Comparison of ENCODE assay signal across 8 cellular contexts in the genomic region with DNA sequence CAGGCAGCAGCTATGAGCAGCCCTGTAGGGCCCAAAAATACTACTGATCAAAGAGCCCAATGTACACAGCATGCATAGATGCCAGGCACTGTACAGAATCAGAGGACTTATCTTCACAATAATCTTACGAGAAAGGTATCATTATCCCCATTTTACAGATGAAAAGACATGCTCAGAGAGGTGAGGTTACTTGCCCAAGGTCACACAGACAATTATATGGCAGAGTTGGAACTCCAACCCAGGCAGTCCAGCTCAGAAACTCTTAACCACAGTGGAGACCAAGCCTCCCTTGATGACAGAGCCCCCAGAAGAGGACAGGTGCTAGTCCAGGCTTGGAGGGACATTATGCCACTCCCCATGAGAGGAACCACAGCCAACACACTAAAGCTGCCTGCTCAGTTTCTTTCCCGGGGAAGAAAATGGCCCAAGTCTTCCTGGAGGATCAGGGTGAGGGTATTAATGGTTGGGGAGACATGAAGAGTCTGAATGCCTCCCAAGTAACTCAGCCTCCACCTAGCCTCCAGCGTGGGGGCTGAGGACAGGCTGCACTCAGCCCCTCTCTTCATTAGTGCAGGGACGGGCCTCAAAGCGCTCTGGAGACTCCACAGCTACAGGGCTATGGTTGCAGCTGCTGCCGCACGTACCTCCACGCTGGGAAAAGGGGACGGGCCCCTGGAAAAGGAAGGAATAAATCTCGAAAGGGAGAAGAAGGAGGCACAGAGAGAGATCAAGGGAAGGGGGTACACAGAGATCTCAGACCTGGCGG. TPM values are rescaled to one million over a fixed set of nuclear protein-coding genes. Genes with fewer than 3 reads are reported as not detected.
DNase-seq lines count a peak whose midpoint lies in the region; ATAC-seq, FAIRE-seq and TF ChIP-seq lines count a peak whose summit lies in the region.

No MANE protein-coding gene starts in this region.

- H2AFZ ChIP-seq in OCI-LY7 (ENCODE audit: low read length) (no peak overlapping the region), endothelial cell of umbilical vein (ENCODE audit: low read depth, low read length) (peak overlapping the region; percentile 47)

- H3K27ac ChIP-seq in OCI-LY7 (ENCODE audit: low read depth, low read length, poor library complexity, severe bottlenecking), result no peak overlapping the region
- H3K27ac ChIP-seq in endothelial cell of umbilical vein (ENCODE audit: insufficient read depth, low read depth, low read length), result no peak overlapping the region

- no peaks in the 10 kb centered on the region for H4K20me1 ChIP-seq in OCI-LY7 (ENCODE audit: insufficient read depth, low read length)
- no peaks in the 10 kb centered on the region for H4K20me1 ChIP-seq in endothelial cell of umbilical vein (replicated peaks; ENCODE audit: control insufficient read depth, extremely low read depth, insufficient read depth, low read length)

- H3K36me3 ChIP-seq in OCI-LY7 (ENCODE audit: insufficient read depth, low read length), result peaks cover 34% of the 10 kb centered on the region; the same call in 1 of the 2 replicates
- peaks cover 0 to 22% of the 10 kb centered on the region in 2 experiments for H3K36me3 ChIP-seq in endothelial cell of umbilical vein (ENCODE audit: control insufficient read depth in 2 of 2, extremely low read depth in 1 of 2, insufficient read depth in 2 of 2, low read length in 2 of 2)

- peak overlapping the region; percentile 73 for H3K4me3 ChIP-seq in OCI-LY7 (ENCODE audit: low read depth, low read length, poor library complexity, severe bottlenecking)
- peak overlapping the region; percentile 59 to 77 (median 64) for H3K4me3 ChIP-seq in endothelial cell of umbilical vein (replicated peaks in 1 of 3; ENCODE audit: insufficient read depth in 1 of 3, low read depth in 1 of 3, low read length in 3 of 3)

- DNase-seq in NCI-H1105 treated with DMSO at 0.1 percent for 48 hours (lab: John Stamatoyannopoulos, UW) (peak; percentile 8), NCI-H1105 (lab: John Stamatoyannopoulos, UW) (no peak), OCI-LY7 (ENCODE audit: low spot score) (no peak), endothelial cell of umbilical vein (ENCODE audit: low read depth, low spot score) (peak; percentile 24), nephron progenitor cell (no peak), activated gamma-delta T cell treated with Interleukin-2 at 50 U/mL for 16 hours (no peak)

- BruUV-seq in OCI-LY7 (replicated peaks; lab: Mats Ljungman, UMichigan) (no TSS peak), endothelial cell of umbilical vein (replicated peaks; lab: Mats Ljungman, UMichigan) (no TSS peak)

- H3K4me3 Mint-ChIP-seq in nephron progenitor cell, result peak overlapping the region; percentile 89

- H3K9me2 ChIP-seq in OCI-LY7 (ENCODE audit: insufficient read depth, low read length), result no peaks in the 10 kb centered on the region

- no peaks in the 10 kb centered on the region for H3K9me3 Mint-ChIP-seq in nephron progenitor cell

- dilution Hi-C loops in endothelial cell of umbilical vein (cut with MboI; ENCODE audit: extremely low pct_ligation_motif_present, low sequenced_read_pairs), result no loop called here

- H3K36me3 Mint-ChIP-seq in nephron progenitor cell (ENCODE audit: low read depth), result peaks cover 30% of the 10 kb centered on the region

- CTCF ChIA-PET in OCI-LY7 (lab: Charles Lee; ENCODE audit: unreplicated experiment), result interaction anchor here (0.5 kb wide), 1 partner anchor 50 kb away, joined by 4 read pairs; no protein-coding TSS in a partner anchor
- CTCF ChIA-PET in endothelial cell of umbilical vein (lab: Charles Lee), result interaction anchor here (1.7 to 1.9 kb wide), 2 partner anchors 10 to 19 kb away, joined by 4 to 7 read pairs; a partner anchor contains a TSS

- peak; percentile 46 for FAIRE-seq in endothelial cell of umbilical vein (lab: Jason Lieb, UNC)

- H3K9me1 ChIP-seq in endothelial cell of umbilical vein (replicated peaks; ENCODE audit: control insufficient read depth, extremely low read depth, insufficient read depth, low read length), result no peaks in the 10 kb centered on the region

- peaks cover 51% of the 10 kb centered on the region for H3K4me1 Mint-ChIP-seq in nephron progenitor cell

- peaks cover 3% of the 10 kb centered on the region for H3K27me3 Mint-ChIP-seq in nephron progenitor cell (ENCODE audit: low read depth, poor library complexity)

- no peak overlapping the region for H3K9ac ChIP-seq in endothelial cell of umbilical vein (replicated peaks; ENCODE audit: extremely low read depth, insufficient read depth, low read length)

- H3K9me3 ChIP-seq in OCI-LY7 (ENCODE audit: low read length) (no peaks in the 10 kb centered on the region), endothelial cell of umbilical vein (replicated peaks; ENCODE audit: control insufficient read depth, insufficient read depth, low read length) (no peaks in the 10 kb centered on the region)

- TF ChIP-seq CTCF in OCI-LY7 (conservative IDR thresholded peaks at IDR 0.05; ENCODE audit: low read length) (no peak), endothelial cell of umbilical vein (IDR thresholded peaks at IDR 0.05; ENCODE audit: extremely low read depth in 1 of 2, insufficient read depth in 1 of 2, low read depth in 1 of 2, low read length in 2 of 2) (no peak), nephron progenitor cell (IDR thresholded peaks at IDR 0.05) (no peak)

- no peak for TF ChIP-seq POLR2A in endothelial cell of umbilical vein (IDR thresholded peaks at IDR 0.05; ENCODE audit: low read depth, low read length)

- H3K4me2 ChIP-seq in OCI-LY7 (ENCODE audit: low read length) (peak overlapping the region; percentile 90), endothelial cell of umbilical vein (ENCODE audit: insufficient read depth, low read length) (peak overlapping the region; percentile 72)

- ATAC-seq in GM18868 (IDR thresholded peaks at IDR 0.05; ENCODE audit: unreplicated experiment), result no peak
- no peak for ATAC-seq in HG02870 (IDR thresholded peaks at IDR 0.05; ENCODE audit: unreplicated experiment)

- peak overlapping the region; percentile 59 for H3K27ac Mint-ChIP-seq in nephron progenitor cell

- POLR2A ChIA-PET in OCI-LY7 (lab: Charles Lee) (interaction anchor here (0.6 to 1.5 kb wide), 4 partner anchors 20 to 114 kb away, joined by 3 to 5 read pairs (median 4); a partner anchor contains a TSS), endothelial cell of umbilical vein (lab: Charles Lee) (no interaction called here)

- H3K79me2 ChIP-seq in OCI-LY7 (ENCODE audit: insufficient read depth, low read depth, low read length), result no peaks in the 10 kb centered on the region
- H3K79me2 ChIP-seq in endothelial cell of umbilical vein (ENCODE audit: control insufficient read depth, insufficient read depth, low read length), result no peaks in the 10 kb centered on the region

- no peaks in the 10 kb centered on the region for H3K27me3 ChIP-seq in endothelial cell of umbilical vein (ENCODE audit: control insufficient read depth in 2 of 2, insufficient read depth in 2 of 2, low read length in 2 of 2)

- H3K4me1 ChIP-seq in OCI-LY7 (ENCODE audit: insufficient read depth, low read length, poor library complexity, severe bottlenecking), result peaks cover 26% of the 10 kb centered on the region
- H3K4me1 ChIP-seq in endothelial cell of umbilical vein (ENCODE audit: control insufficient read depth, extremely low read depth, insufficient read depth, low read length), result peaks cover 6% of the 10 kb centered on the region

- intact Hi-C loops in OCI-LY7 (cut with micrococcal nuclease; ENCODE audit: unreplicated experiment), result loop anchor here (5.0 kb wide), 1 partner anchor 61 kb away; a partner anchor contains a TSS
- intact Hi-C loops in endothelial cell of umbilical vein (cut with micrococcal nuclease), result loop anchor here (2.0 kb wide), 1 partner anchor 19 kb away; a partner anchor contains a TSS

RNA-seq across cellular contexts. Expression of a gene that starts 0.8 kb away (rescaled TPM):
- 10.5 and 14.2 TPM in 2 replicates for total RNA-seq in OCI-LY7 (2014; rRNA removed; shearing (Covaris generic))
- total RNA-seq in OCI-LY7 (2022) (8.4 and 14.9 TPM in 2 replicates), endothelial cell of umbilical vein (26.3 and 28.1 TPM in 2 replicates)
- 67.8 and 76.9 TPM in 2 replicates for polyA plus RNA-seq in endothelial cell of umbilical vein
- 52.1 and 59.3 TPM in 2 replicates for polyA plus RNA-seq in endothelial cell of umbilical vein (2011; cell fraction: cytosol; rRNA removed)
- 110 and 137 TPM in 2 replicates for polyA plus RNA-seq in endothelial cell of umbilical vein (2011; cell fraction: nucleus; rRNA removed)
- 23.8 and 28.0 TPM in 2 replicates for polyA plus RNA-seq in endothelial cell of umbilical vein (2012)
- polyA minus RNA-seq in endothelial cell of umbilical vein, result 35.5 and 49.8 TPM in 2 replicates
- polyA minus RNA-seq in endothelial cell of umbilical vein (2011; cell fraction: cytosol; rRNA and poly(A)+ RNA removed), result 17.8 TPM
- polyA minus RNA-seq in endothelial cell of umbilical vein (2011; cell fraction: nucleus; rRNA and poly(A)+ RNA removed), result 30.6 and 37.4 TPM in 2 replicates

RNA-seq across cellular contexts. Expression of a gene that starts 19.7 kb away (rescaled TPM):
- 13.9 and 23.7 TPM in 2 replicates for total RNA-seq in OCI-LY7 (2014; rRNA removed; shearing (Covaris generic))
- total RNA-seq in OCI-LY7 (2022), result 34.0 and 34.5 TPM in 2 replicates
- 68.6 and 71.3 TPM in 2 replicates for total RNA-seq in endothelial cell of umbilical vein
- 110 and 111 TPM in 2 replicates for polyA plus RNA-seq in endothelial cell of umbilical vein
- polyA plus RNA-seq in endothelial cell of umbilical vein (2011; cell fraction: cytosol; rRNA removed), result 68.4 and 74.5 TPM in 2 replicates
- 50.0 and 53.4 TPM in 2 replicates for polyA plus RNA-seq in endothelial cell of umbilical vein (2011; cell fraction: nucleus; rRNA removed)
- polyA plus RNA-seq in endothelial cell of umbilical vein (2012), result 74.4 and 87.1 TPM in 2 replicates
- polyA minus RNA-seq in endothelial cell of umbilical vein, result 73.8 and 80.6 TPM in 2 replicates
- polyA minus RNA-seq in endothelial cell of umbilical vein (2011; cell fraction: cytosol; rRNA and poly(A)+ RNA removed), result 17.4 TPM
- polyA minus RNA-seq in endothelial cell of umbilical vein (2011; cell fraction: nucleus; rRNA and poly(A)+ RNA removed), result 18.3 and 21.3 TPM in 2 replicates

RNA-seq across cellular contexts. Expression of a gene that starts 25.1 kb away (rescaled TPM):
- 62.4 and 70.7 TPM in 2 replicates for total RNA-seq in OCI-LY7 (2014; rRNA removed; shearing (Covaris generic))
- 25.7 and 46.2 TPM in 2 replicates for total RNA-seq in OCI-LY7 (2022)
- 7.2 and 9.0 TPM in 2 replicates for total RNA-seq in endothelial cell of umbilical vein
- 18.9 and 20.3 TPM in 2 replicates for polyA plus RNA-seq in endothelial cell of umbilical vein
- 12.5 and 13.9 TPM in 2 replicates for polyA plus RNA-seq in endothelial cell of umbilical vein (2011; cell fraction: cytosol; rRNA removed)
- 11.5 and 12.2 TPM in 2 replicates for polyA plus RNA-seq in endothelial cell of umbilical vein (2011; cell fraction: nucleus; rRNA removed)
- polyA plus RNA-seq in endothelial cell of umbilical vein (2012), result 6.1 and 12.9 TPM in 2 replicates
- 15.2 and 26.1 TPM in 2 replicates for polyA minus RNA-seq in endothelial cell of umbilical vein
- 8.1 TPM for polyA minus RNA-seq in endothelial cell of umbilical vein (2011; cell fraction: cytosol; rRNA and poly(A)+ RNA removed)
- polyA minus RNA-seq in endothelial cell of umbilical vein (2011; cell fraction: nucleus; rRNA and poly(A)+ RNA removed), result 2.4 and 2.9 TPM in 2 replicates

RNA-seq across cellular contexts. Expression of a gene that starts 45.5 kb away (rescaled TPM):
- not detected in 2 replicates for total RNA-seq in OCI-LY7 (2014; rRNA removed; shearing (Covaris generic))
- total RNA-seq in OCI-LY7 (2022) (not detected in 2 replicates), endothelial cell of umbilical vein (not detected in 2 replicates)
- not detected in 2 replicates for polyA plus RNA-seq in endothelial cell of umbilical vein
- polyA plus RNA-seq in endothelial cell of umbilical vein (2011; cell fraction: cytosol; rRNA removed), result not detected in 2 replicates
- not detected in 2 replicates for polyA plus RNA-seq in endothelial cell of umbilical vein (2011; cell fraction: nucleus; rRNA removed)
- polyA plus RNA-seq in endothelial cell of umbilical vein (2012), result not detected in 2 replicates
- not detected in 2 replicates for polyA minus RNA-seq in endothelial cell of umbilical vein
- polyA minus RNA-seq in endothelial cell of umbilical vein (2011; cell fraction: cytosol; rRNA and poly(A)+ RNA removed), result not detected
- polyA minus RNA-seq in endothelial cell of umbilical vein (2011; cell fraction: nucleus; rRNA and poly(A)+ RNA removed), result not detected in 2 replicates

RNA-seq across cellular contexts. Expression of a gene that starts 47.2 kb away (rescaled TPM):
- 161 and 163 TPM in 2 replicates for total RNA-seq in OCI-LY7 (2014; rRNA removed; shearing (Covaris generic))
- total RNA-seq in OCI-LY7 (2022), result 152 and 156 TPM in 2 replicates
- 85.4 and 90.6 TPM in 2 replicates for total RNA-seq in endothelial cell of umbilical vein
- 25.9 and 31.7 TPM in 2 replicates for polyA plus RNA-seq in endothelial cell of umbilical vein
- polyA plus RNA-seq in endothelial cell of umbilical vein (2011; cell fraction: cytosol; rRNA removed), result 52.7 and 66.2 TPM in 2 replicates
- 155 and 209 TPM in 2 replicates for polyA plus RNA-seq in endothelial cell of umbilical vein (2011; cell fraction: nucleus; rRNA removed)
- polyA plus RNA-seq in endothelial cell of umbilical vein (2012), result 23.6 and 52.1 TPM in 2 replicates
- polyA minus RNA-seq in endothelial cell of umbilical vein, result 54.8 and 55.5 TPM in 2 replicates
- 92.4 TPM for polyA minus RNA-seq in endothelial cell of umbilical vein (2011; cell fraction: cytosol; rRNA and poly(A)+ RNA removed)
- polyA minus RNA-seq in endothelial cell of umbilical vein (2011; cell fraction: nucleus; rRNA and poly(A)+ RNA removed), result 46.8 and 91.8 TPM in 2 replicates

Comparison
In these comparisons a context has a peak if more than half of its experiments do, and no peak if none do; other contexts are left out.
1. DNase-seq: peak in NCI-H1105 treated with DMSO at 0.1 percent for 48 hours (single experiment) and endothelial cell of umbilical vein (single experiment); none in NCI-H1105 (single experiment), OCI-LY7 (single experiment), nephron progenitor cell (single experiment) and activated gamma-delta T cell treated with Interleukin-2 at 50 U/mL for 16 hours (single experiment).